ENCODE assay signal across 1 cellular context in genomic region chr14:68592948-68593347, GRCh38.
TF ChIP-seq lines count a peak whose summit lies in the region.

No MANE protein-coding gene starts in this region.

TF ChIP-seq in IMR-90, 13 proteins besides CTCF, POLR2A, EP300 and RAD21:
- TF ChIP-seq NFE2L2 (IDR thresholded peaks at IDR 0.05; ENCODE audit: low read depth, low read length) (no peak), ELK1 (IDR thresholded peaks at IDR 0.05; ENCODE audit: borderline replicate concordance, low read depth, low read length) (no peak)
